ENCODE assay signal across 21 cellular contexts in genomic region chr2:224146356-224147160, GRCh38.
DNase-seq lines count a peak whose midpoint lies in the region; ATAC-seq and TF ChIP-seq lines count a peak whose summit lies in the region.
"Had no signal": no experiment of that assay in that cellular context is flagged by ENCODE, and none has a peak within 500 bp of the region (broad histone marks: within the 10 kb centered on the region; RNA-seq: fewer than 3 reads in every experiment).

No MANE protein-coding gene starts in this region.

- peak overlapping the region; percentile 16; the same call in 1 of the 2 replicates for H3K56ac ChIP-seq in IMR-90 (ENCODE audit: extremely low read depth, insufficient read depth, low read length)

- 60% methylated on average over 1 of the region's 6 CpGs; no CpG with 5 or more reads in 1 of the 2 experiments for WGBS in IMR-90 (ENCODE audit: extremely low coverage in 2 of 2, insufficient read length in 1 of 2), 2 experiments
- WGBS in psoas muscle, 3 donors = 77 to 85% (median 77%) methylated on average over 6 of the region's 6 CpGs

- H3K27me3 ChIP-seq in AG04450 (ENCODE audit: control insufficient read depth, insufficient read depth, low read length) (no peaks in the 10 kb centered on the region), IMR-90 (ENCODE audit: control insufficient read depth, insufficient read depth, low read length) (no peaks in the 10 kb centered on the region), psoas muscle (ENCODE audit: insufficient read depth in 3 of 3, low read length in 2 of 3) (no peaks in the 10 kb centered on the region)
- H3K27me3 ChIP-seq: uterus had no signal

- no peak overlapping the region for H3K4me3 Mint-ChIP-seq in endothelial cell (ENCODE audit: unreplicated experiment)
- H3K4me3 Mint-ChIP-seq: activated CD4-positive, alpha-beta T cell treated with anti-CD3 and anti-CD28 coated beads, Interleukin-2, amount 10 ng/mL, durations not matched to agents 24 days and 14 days; naive B cell; stimulated activated naive CD8-positive, alpha-beta T cell treated with anti-CD3 and anti-CD28 coated beads, Interleukin-15, Interleukin-2, amounts not matched to agents 100 ng/mL and 50 ng/mL, for 24 hours had no signal

- no peak overlapping the region for H2AK9ac ChIP-seq in IMR-90 (replicated peaks; ENCODE audit: low read depth, low read length, poor library complexity)

- TF ChIP-seq POLR2A in IMR-90 (IDR thresholded peaks at IDR 0.05; ENCODE audit: low read depth, low read length) = no peak

- no peak overlapping the region for H3K4me2 ChIP-seq in IMR-90 (ENCODE audit: low read depth, low read length)

- no peaks in the 10 kb centered on the region for H4K20me1 ChIP-seq in IMR-90 (ENCODE audit: insufficient read depth, low read length)

- peak overlapping the region; percentile 58; the same call in 1 of the 2 replicates for H3K18ac ChIP-seq in IMR-90 (ENCODE audit: low read depth, low read length)

- peak overlapping the region; percentile 53; the same call in 1 of the 2 replicates for H4K5ac ChIP-seq in IMR-90 (ENCODE audit: low read depth, low read length)

- H3K23ac ChIP-seq in IMR-90 (ENCODE audit: low read depth, low read length) = peak overlapping the region; percentile 57; the same call in 1 of the 2 replicates

- H4K91ac ChIP-seq in IMR-90 (ENCODE audit: insufficient read depth, low read depth, low read length) = peak overlapping the region; percentile 71

- H3K36me3 Mint-ChIP-seq in endothelial cell (ENCODE audit: low read depth, unreplicated experiment) = no peaks in the 10 kb centered on the region
- H3K36me3 Mint-ChIP-seq: activated naive CD4-positive, alpha-beta T cell treated with anti-CD3 and anti-CD28 coated beads, Interleukin-2, amount 50 U/mL, for 72 hours; naive B cell had no signal

- in situ Hi-C loops in IMR-90 (cut with MboI; ENCODE audit: low sequenced_read_pairs) = no loop called here

- peak overlapping the region; percentile 57 for H3K14ac ChIP-seq in IMR-90 (replicated peaks; ENCODE audit: low read depth, low read length)

- peaks cover 14% of the 10 kb centered on the region for H3K4me1 Mint-ChIP-seq in endothelial cell (ENCODE audit: unreplicated experiment)
- H3K4me1 Mint-ChIP-seq: naive B cell had no signal

- H2BK15ac ChIP-seq in IMR-90 (ENCODE audit: low read depth, low read length) = peak overlapping the region; percentile 91

- POLR2A ChIA-PET in AG04450 (lab: Yijun Ruan, JAX) = interaction anchor here (0.6 kb wide), 1 partner anchor 11 kb away, joined by 4 read pairs; no protein-coding TSS in a partner anchor
- POLR2A ChIA-PET in IMR-90 (lab: Charles Lee; ENCODE audit: unreplicated experiment) = no interaction called here

- CTCF ChIA-PET in AG04450 (lab: Charles Lee) = interaction anchor here (1.0 to 1.3 kb wide), 2 partner anchors 138 to 153 kb away, joined by 3 read pairs; no protein-coding TSS in a partner anchor
- CTCF ChIA-PET in IMR-90 (lab: Yijun Ruan, JAX) = interaction anchor here (1.3 kb wide), 1 partner anchor 153 kb away, joined by 3 read pairs; no protein-coding TSS in a partner anchor

- TF ChIP-seq RAD21 in IMR-90 (IDR thresholded peaks at IDR 0.05; ENCODE audit: low read length) = no peak

- H3K4me1 ChIP-seq in IMR-90 (ENCODE audit: control insufficient read depth, insufficient read depth, low read length) (peaks cover 22% of the 10 kb centered on the region), psoas muscle (no peaks in the 10 kb centered on the region)
- H3K4me1 ChIP-seq: uterus had no signal

- H3K36me3 ChIP-seq in IMR-90 (ENCODE audit: control insufficient read depth, insufficient read depth, low read length) (no peaks in the 10 kb centered on the region), psoas muscle (ENCODE audit: insufficient read depth in 1 of 2, low read depth in 1 of 2) (no peaks in the 10 kb centered on the region)
- H3K36me3 ChIP-seq: uterus had no signal

- no peak for ATAC-seq in IMR-90 (ENCODE audit: low read depth)
- ATAC-seq in psoas muscle = no peak
- no peak for ATAC-seq in HG02588 (IDR thresholded peaks at IDR 0.05; ENCODE audit: unreplicated experiment)
- ATAC-seq: activated naive CD4-positive, alpha-beta T cell treated with anti-CD3 and anti-CD28 coated beads, Interleukin-2, amount 50 U/mL, for 72 hours had no signal

- no TSS peak for BruUV-seq in IMR-90 (replicated peaks; lab: Mats Ljungman, UMichigan)

- peak overlapping the region; percentile 68 for H2BK5ac ChIP-seq in IMR-90 (ENCODE audit: low read depth, low read length, poor library complexity, severe bottlenecking)

- H3K9me3 ChIP-seq in AG04450 (ENCODE audit: control insufficient read depth, insufficient read depth, low read length) (no peaks in the 10 kb centered on the region), IMR-90 (ENCODE audit: control insufficient read depth, insufficient read depth, low read length) (no peaks in the 10 kb centered on the region), psoas muscle (no peaks in the 10 kb centered on the region)
- H3K9me3 ChIP-seq: uterus had no signal

- peak overlapping the region; percentile 35 for H3K27ac ChIP-seq in AG04450 (ENCODE audit: low read depth, low read length)
- H3K27ac ChIP-seq in IMR-90 (ENCODE audit: insufficient read depth, low read length) = no peak overlapping the region
- H3K27ac ChIP-seq in psoas muscle = no peak overlapping the region
- H3K27ac ChIP-seq: SK-N-MC, uterus had no signal

- H3K79me1 ChIP-seq in IMR-90 (ENCODE audit: low read depth in 1 of 2, low read length in 2 of 2) = no peaks in the 10 kb centered on the region

- H2BK120ac ChIP-seq in IMR-90 (ENCODE audit: low read depth, low read length) = peak overlapping the region; percentile 94

- intact Hi-C loops in IMR-90 (cut with micrococcal nuclease) (loop anchor here (5.0 kb wide), 1 partner anchor 99 kb away; no protein-coding TSS in a partner anchor), psoas muscle (cut with DNase I) (no loop called here)

- H3K9ac ChIP-seq in IMR-90 (ENCODE audit: low read depth, low read length) = no peak overlapping the region

- H2AFZ ChIP-seq in IMR-90 (replicated peaks; ENCODE audit: low read length, poor library complexity) = no peak overlapping the region

- peak overlapping the region; percentile 32 for H3K27ac Mint-ChIP-seq in endothelial cell (ENCODE audit: unreplicated experiment)
- H3K27ac Mint-ChIP-seq: activated CD4-positive, alpha-beta T cell treated with anti-CD3 and anti-CD28 coated beads, Interleukin-2, amount 10 ng/mL, durations not matched to agents 24 days and 14 days; progenitor cell of endocrine pancreas; stimulated activated naive CD8-positive, alpha-beta T cell treated with anti-CD3 and anti-CD28 coated beads, Interleukin-15, Interleukin-2, amounts not matched to agents 100 ng/mL and 50 ng/mL, for 24 hours had no signal

- peak overlapping the region; percentile 85 for H3K4ac ChIP-seq in IMR-90 (ENCODE audit: low read depth, low read length)

- dilution Hi-C loops in IMR-90 (cut with HindIII; ENCODE audit: low sequenced_read_pairs, unreplicated experiment) = no loop called here

- TF ChIP-seq CTCF in AG04450 (IDR thresholded peaks at IDR 0.05; ENCODE audit: low read depth, low read length) (no peak), IMR-90 (conservative IDR thresholded peaks at IDR 0.05; ENCODE audit: low read depth, low read length) (no peak), endothelial cell (IDR thresholded peaks at IDR 0.05; ENCODE audit: unreplicated experiment) (no peak), psoas muscle (IDR thresholded peaks at IDR 0.05) (no peak)

- peak overlapping the region; percentile 88 for H2AK5ac ChIP-seq in IMR-90 (ENCODE audit: low read depth, low read length)

- peaks cover 20% of the 10 kb centered on the region for H3K9me1 ChIP-seq in IMR-90 (ENCODE audit: insufficient read depth, low read length)

- H3K27me3 Mint-ChIP-seq in endothelial cell (ENCODE audit: unreplicated experiment) = no peaks in the 10 kb centered on the region
- H3K27me3 Mint-ChIP-seq: progenitor cell of endocrine pancreas had no signal

- H3K4me3 ChIP-seq in AG04450 (ENCODE audit: low read depth, low read length) (no peak overlapping the region), IMR-90 (ENCODE audit: insufficient read depth, low read depth, low read length) (no peak overlapping the region), psoas muscle (no peak overlapping the region)
- H3K4me3 ChIP-seq: SK-N-MC, uterus had no signal

- H2BK20ac ChIP-seq in IMR-90 (ENCODE audit: low read depth, low read length) = peak overlapping the region; percentile 93

- H3K9me3 Mint-ChIP-seq in endothelial cell (ENCODE audit: unreplicated experiment) = no peaks in the 10 kb centered on the region
- H3K9me3 Mint-ChIP-seq: activated CD4-positive, alpha-beta T cell treated with anti-CD3 and anti-CD28 coated beads, Interleukin-2, amount 10 ng/mL, durations not matched to agents 24 days and 14 days; activated naive CD4-positive, alpha-beta T cell treated with anti-CD3 and anti-CD28 coated beads, Interleukin-2, amount 50 U/mL, for 72 hours; stimulated activated naive CD8-positive, alpha-beta T cell treated with anti-CD3 and anti-CD28 coated beads, Interleukin-15, Interleukin-2, amounts not matched to agents 100 ng/mL and 50 ng/mL, for 24 hours had no signal

- H4K8ac ChIP-seq in IMR-90 (ENCODE audit: low read depth in 2 of 2, low read length in 2 of 2) = peak overlapping the region; percentile 60 to 84

- DNase-seq in AG04450 (ENCODE audit: low read depth, low spot score) = no peak
- DNase-seq in IMR-90 = no peak
- DNase-seq in endothelial cell (ENCODE audit: low spot score) = no peak
- peak; percentile 53 for DNase-seq in mucosa of gallbladder (ENCODE audit: low spot score)
- DNase-seq in Ammon's horn (ENCODE audit: low spot score) = no peak
- no peak for DNase-seq in psoas muscle
- no peak for DNase-seq in nucleus accumbens (lab: John Stamatoyannopoulos, UW)
- DNase-seq: activated CD4-positive, alpha-beta T cell treated with anti-CD3 and anti-CD28 coated beads, Interleukin-2, amount 10 ng/mL, durations not matched to agents 24 days and 14 days; activated T-cell treated with anti-CD3 and anti-CD28 coated beads for 4 hours; GDM1; hypothalamus; MM.1S; naive B cell; NCI-H187 treated with DMSO at 0.1 percent for 48 hours; NCI-H446 had no signal

TF ChIP-seq in IMR-90, 13 proteins besides CTCF, POLR2A, EP300 and RAD21 (continues in another document):
- TF ChIP-seq BHLHE40 (IDR thresholded peaks at IDR 0.05; ENCODE audit: low read depth, low read length) = no peak
- no peak for TF ChIP-seq NFE2L2 (IDR thresholded peaks at IDR 0.05; ENCODE audit: low read depth, low read length)
- TF ChIP-seq CEBPB (IDR thresholded peaks at IDR 0.05; ENCODE audit: low read depth, low read length) = no peak
- no peak for TF ChIP-seq MAFK (IDR thresholded peaks at IDR 0.05; ENCODE audit: low read depth, low read length)
- no peak for TF ChIP-seq RCOR1 (IDR thresholded peaks at IDR 0.05; ENCODE audit: insufficient replicate concordance, low read length)
